22 cellular contexts compared by ENCODE assay signal in the genomic region with DNA sequence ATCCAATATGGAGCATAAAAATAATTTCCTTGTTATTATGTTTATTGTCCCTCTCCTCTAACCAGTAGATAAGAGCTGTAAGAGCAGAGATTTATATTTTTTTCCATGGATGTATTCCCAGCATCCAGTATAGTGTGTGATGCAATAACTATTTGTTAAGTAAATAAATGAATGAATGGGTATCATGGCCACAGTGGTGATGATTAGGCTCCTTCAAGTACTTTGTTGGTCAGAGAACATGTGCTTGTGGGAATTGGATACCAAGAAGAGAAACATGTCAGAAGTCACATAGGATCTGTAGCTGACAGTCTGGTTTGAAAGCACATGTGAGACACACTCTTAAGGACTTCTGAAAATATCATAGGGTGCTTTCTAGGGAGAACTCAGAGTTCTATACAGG.
A peak's percentile ranks its signal among the peaks of the same experiment; 100 is the strongest.
DNase-seq lines count a peak whose midpoint lies in the region; ATAC-seq, FAIRE-seq and TF ChIP-seq lines count a peak whose summit lies in the region.
"Had no signal": no experiment of that assay in that cellular context is flagged by ENCODE, and none has a peak within 500 bp of the region (broad histone marks: within the 10 kb centered on the region; RNA-seq: fewer than 3 reads in every experiment).

No MANE protein-coding gene starts in this region.

- ATAC-seq in HepG2 (no peak), right lobe of liver (no peak), GM21515 (IDR thresholded peaks at IDR 0.05; ENCODE audit: unreplicated experiment) (no peak), WTC11 (no peak)
- ATAC-seq: A549, GM23338, K562 had no signal

- H3K4me3 ChIP-seq in HepG2 (replicated peaks in 1 of 3; ENCODE audit: insufficient read depth in 1 of 3, low read depth in 2 of 3, low read length in 3 of 3) = no peak overlapping the region
- H3K4me3 ChIP-seq in right lobe of liver = no peak overlapping the region
- H3K4me3 ChIP-seq in skeletal muscle cell (ENCODE audit: low read depth, low read length) = no peak overlapping the region
- no peak overlapping the region for H3K4me3 ChIP-seq in BE2C (ENCODE audit: low read depth, low read length)
- H3K4me3 ChIP-seq: A549, GM23338, K562 had no signal

- no peaks in the 10 kb centered on the region for H3K4me1 ChIP-seq in HepG2 (ENCODE audit: insufficient read depth, low read length)
- H3K4me1 ChIP-seq in right lobe of liver = no peaks in the 10 kb centered on the region
- no peaks in the 10 kb centered on the region for H3K4me1 ChIP-seq in BE2C
- H3K4me1 ChIP-seq: A549, Caco-2 had no signal

- POLR2A ChIA-PET in HepG2 (lab: Yijun Ruan, JAX) (no interaction called here), WTC11 (lab: Charles Lee) (no interaction called here)

- no peaks in the 10 kb centered on the region for H3K79me2 ChIP-seq in HepG2 (ENCODE audit: insufficient read depth, low read length)

- TF ChIP-seq CTCF in HepG2 (CRISPR knock-in tag; IDR thresholded peaks at IDR 0.05) = no peak
- no peak for TF ChIP-seq CTCF in right lobe of liver (IDR thresholded peaks at IDR 0.05)
- TF ChIP-seq CTCF in BE2C (IDR thresholded peaks at IDR 0.05; ENCODE audit: low read depth, low read length) = no peak
- no peak for TF ChIP-seq CTCF in WTC11 (IDR thresholded peaks at IDR 0.05)

- FAIRE-seq in HepG2 (lab: Jason Lieb, UNC) = no peak
- FAIRE-seq: A549, GM12892, GM19239, K562 had no signal

- no peak for DNase-seq in HepG2 (ENCODE audit: low spot score)
- no peak for DNase-seq in right lobe of liver
- DNase-seq in NCI-H510A (lab: John Stamatoyannopoulos, UW) = peak; percentile 15
- peak; percentile 16 for DNase-seq in SHP77 treated with DMSO at 0.1 percent for 48 hours (lab: John Stamatoyannopoulos, UW)
- DNase-seq in skeletal muscle cell (ENCODE audit: low read depth) = peak; percentile 5
- DNase-seq in BE2C = no peak
- DNase-seq in WTC11 (ENCODE audit: low spot score) = no peak
- DNase-seq: Caco-2; DMS79 treated with DMSO at 0.1 percent for 48 hours; GDM1; NCI-H187; NCI-H446 treated with DMSO at 0.1 percent for 48 hours; NK-92 treated with Interleukin-12 subunit alpha and Interleukin-12 subunit beta, amount 100 ng/mL, for 24 hours; OCI-M1 had no signal

- TF ChIP-seq EP300 in HepG2 (IDR thresholded peaks at IDR 0.05; ENCODE audit: low read depth in 2 of 2, low read length in 2 of 2) (no peak), HepG2 (CRISPR knock-in tag; IDR thresholded peaks at IDR 0.05; ENCODE audit: borderline replicate concordance) (no peak)

- no peak overlapping the region for H3K27ac Mint-ChIP-seq in WTC11
- H3K27ac Mint-ChIP-seq: CD14-positive monocyte, GM23338 had no signal

- no peak overlapping the region for H3K4me3 Mint-ChIP-seq in WTC11
- H3K4me3 Mint-ChIP-seq: CD14-positive monocyte, GM23338 had no signal

- no peaks in the 10 kb centered on the region for H4K20me1 ChIP-seq in HepG2 (ENCODE audit: insufficient read depth, low read length)

- peaks cover 80% of the 10 kb centered on the region for H3K9me3 ChIP-seq in HepG2 (ENCODE audit: low read length)
- no peaks in the 10 kb centered on the region for H3K9me3 ChIP-seq in right lobe of liver
- no peaks in the 10 kb centered on the region for H3K9me3 ChIP-seq in BE2C
- H3K9me3 ChIP-seq: A549, Caco-2 had no signal

- in situ Hi-C loops in HepG2 (cut with HindIII; ENCODE audit: extremely low pct_ligation_motif_present, low pct_unique_long_range_greater_than_20kb) = no loop called here

- no peak overlapping the region for H2AFZ ChIP-seq in HepG2 (ENCODE audit: low read length)
- H2AFZ ChIP-seq: GM23338 had no signal

- no peak overlapping the region for H3K9ac ChIP-seq in HepG2 (ENCODE audit: insufficient read depth, low read depth, low read length)

- H3K36me3 ChIP-seq in HepG2 (replicated peaks in 1 of 2; ENCODE audit: control insufficient read depth in 1 of 2, insufficient read depth in 2 of 2, low read length in 2 of 2) = no peaks in the 10 kb centered on the region
- no peaks in the 10 kb centered on the region for H3K36me3 ChIP-seq in right lobe of liver
- no peaks in the 10 kb centered on the region for H3K36me3 ChIP-seq in BE2C

- H3K27me3 ChIP-seq in HepG2 (ENCODE audit: control insufficient read depth in 1 of 2, insufficient read depth in 2 of 2, low read length in 2 of 2) (no peaks in the 10 kb centered on the region), right lobe of liver (no peaks in the 10 kb centered on the region), BE2C (no peaks in the 10 kb centered on the region)

- no peak overlapping the region for H3K4me2 ChIP-seq in HepG2 (ENCODE audit: low read depth, low read length)
- H3K4me2 ChIP-seq: A549, GM23338 had no signal

- CTCF ChIA-PET in HepG2 (lab: Yijun Ruan, JAX; ENCODE audit: low intra/inter-chr PET ratio, low total read pairs) = no interaction called here
- CTCF ChIA-PET in WTC11 (lab: Charles Lee) = interaction anchor here (1.0 kb wide), 1 partner anchor 613 kb away, joined by 3 read pairs; no protein-coding TSS in a partner anchor

- TF ChIP-seq POLR2A in HepG2 (IDR thresholded peaks at IDR 0.05; ENCODE audit: insufficient read depth in 1 of 2, low read depth in 2 of 2, low read length in 2 of 2) = no peak
- no peak for TF ChIP-seq POLR2A in right lobe of liver (IDR thresholded peaks at IDR 0.05)

- H3K4me1 Mint-ChIP-seq in WTC11 = no peaks in the 10 kb centered on the region
- H3K4me1 Mint-ChIP-seq: CD14-positive monocyte, GM23338 had no signal

- H3K27me3 Mint-ChIP-seq in WTC11 (ENCODE audit: low read depth) = no peaks in the 10 kb centered on the region

- peaks cover 14% of the 10 kb centered on the region for H3K36me3 Mint-ChIP-seq in WTC11
- H3K36me3 Mint-ChIP-seq: CD14-positive monocyte had no signal

- TF ChIP-seq RAD21 in HepG2 (CRISPR knock-in tag; IDR thresholded peaks at IDR 0.05) = no peak

- peaks cover 43% of the 10 kb centered on the region for H3K9me3 Mint-ChIP-seq in WTC11

- BruUV-seq in HepG2 (replicated peaks; lab: Mats Ljungman, UMichigan) = no TSS peak

- intact Hi-C loops in HepG2 (cut with micrococcal nuclease; ENCODE audit: unreplicated experiment) (no loop called here), right lobe of liver (cut with DNase I) (no loop called here)

- H3K27ac ChIP-seq in HepG2 (ENCODE audit: extremely low read length, insufficient read depth, low read length) = no peak overlapping the region
- H3K27ac ChIP-seq in right lobe of liver = no peak overlapping the region
- H3K27ac ChIP-seq: A549, RWPE1 had no signal

TF ChIP-seq in HepG2, 621 proteins besides CTCF, POLR2A, EP300 and RAD21:
- 0 out of 2 replicates have a peak, but pooled peaks have one; percentile 10 for TF ChIP-seq CEBPB (IDR thresholded peaks at IDR 0.05; ENCODE audit: borderline replicate concordance, low read depth, low read length)
- TF ChIP-seq HNRNPL (IDR thresholded peaks at IDR 0.05; ENCODE audit: low read depth, low read length) = no peak
- no peak for TF ChIP-seq ZNF605 (CRISPR knock-in tag; IDR thresholded peaks at IDR 0.05)
- TF ChIP-seq TOPORS (CRISPR knock-in tag; IDR thresholded peaks at IDR 0.05) = no peak
- no peak for TF ChIP-seq ZNF724P (CRISPR knock-in tag; IDR thresholded peaks at IDR 0.05; ENCODE audit: borderline replicate concordance)
- TF ChIP-seq ELF4 (CRISPR knock-in tag; IDR thresholded peaks at IDR 0.05; ENCODE audit: borderline replicate concordance) = no peak
- TF ChIP-seq MNT (IDR thresholded peaks at IDR 0.05) = no peak
- no peak for TF ChIP-seq ZNF782 (CRISPR knock-in tag; IDR thresholded peaks at IDR 0.05; ENCODE audit: borderline replicate concordance)
- TF ChIP-seq XRCC5 (optimal IDR thresholded peaks at IDR 0.05; ENCODE audit: low read length) = no peak

TF ChIP-seq in WTC11, 78 proteins besides CTCF, POLR2A, EP300 and RAD21 (continues in another document):
- TF ChIP-seq ESRRA (CRISPR knock-in tag; IDR thresholded peaks at IDR 0.05; ENCODE audit: borderline replicate concordance) (no peak), ZBTB21 (CRISPR knock-in tag; IDR thresholded peaks at IDR 0.05; ENCODE audit: borderline replicate concordance) (no peak), ZMAT4 (CRISPR knock-in tag; IDR thresholded peaks at IDR 0.05) (no peak), GTF2I (CRISPR knock-in tag; conservative IDR thresholded peaks at IDR 0.05) (no peak), ATF3 (CRISPR knock-in tag; conservative IDR thresholded peaks at IDR 0.05) (no peak), KAT7 (CRISPR knock-in tag; IDR thresholded peaks at IDR 0.05; ENCODE audit: borderline replicate concordance) (no peak), ZNF121 (CRISPR knock-in tag; IDR thresholded peaks at IDR 0.05) (no peak), ZNF425 (CRISPR knock-in tag; conservative IDR thresholded peaks at IDR 0.05) (no peak), CREM (CRISPR knock-in tag; IDR thresholded peaks at IDR 0.05) (no peak), ZNF138 (CRISPR knock-in tag; conservative IDR thresholded peaks at IDR 0.05) (no peak), HMGA2 (CRISPR knock-in tag; IDR thresholded peaks at IDR 0.05) (no peak), ZNF219 (CRISPR knock-in tag; IDR thresholded peaks at IDR 0.05; ENCODE audit: borderline replicate concordance) (no peak)

Comparison
In these comparisons a context has a peak if more than half of its experiments do, and no peak if none do; other contexts are left out.
1. DNase-seq: peak in NCI-H510A (single experiment), SHP77 treated with DMSO at 0.1 percent for 48 hours (single experiment) and skeletal muscle cell (single experiment); none in HepG2 (single experiment), right lobe of liver (0 of 3), BE2C (single experiment) and WTC11 (single experiment).